ENCODE assay signal across 24 cellular contexts in genomic region chr6:170357812-170358211, GRCh38.
"Had no signal": no experiment of that assay in that cellular context is flagged by ENCODE, and none has a peak within 500 bp of the region (broad histone marks: within the 10 kb centered on the region; RNA-seq: fewer than 3 reads in every experiment).

No MANE protein-coding gene starts in this region.

- ATAC-seq: activated CD8-positive, alpha-beta memory T cell treated with anti-CD3 and anti-CD28 coated beads, Interleukin-2, amount 10 ng/mL, durations not matched to agents 7 days and 5 days; activated CD8-positive, alpha-beta T cell treated with anti-CD3 and anti-CD28 coated beads for 36 hours; gastroesophageal sphincter had no signal

- DNase-seq: activated CD4-positive, alpha-beta T cell treated with anti-CD3 and anti-CD28 coated beads, Interleukin-2, amount 10 ng/mL, durations not matched to agents 7 days and 5 days; activated CD4-positive, CD25-positive, alpha-beta regulatory T cell treated with anti-CD3 and anti-CD28 coated beads, Interleukin-2, amount 50 U/mL, for 72 hours; activated CD8-positive, alpha-beta memory T cell treated with anti-CD3 and anti-CD28 coated beads, Interleukin-2, amount 10 ng/mL, durations not matched to agents 7 days and 5 days; activated CD8-positive, alpha-beta T cell treated with anti-CD3 and anti-CD28 coated beads for 36 hours; activated gamma-delta T cell treated with Interleukin-2 at 50 U/mL for 16 hours; cerebellar nuclear complex; head of caudate nucleus; hypothalamus; mammary epithelial cell; retina; sigmoid colon; stimulated activated CD4-positive, alpha-beta T cell treated with anti-CD3 and anti-CD28 coated beads, Interleukin-2, amount 100 ng/mL, for 48 hours; stimulated activated CD8-positive, alpha-beta memory T cell treated with anti-CD3 and anti-CD28 coated beads, Interleukin-4, amount 100 ng/mL, for 48 hours; stimulated activated naive CD4-positive, alpha-beta T cell treated with Interleukin-2 at 50 U/mL for 16 hours; WERI-Rb-1 had no signal

- H3K4me3 ChIP-seq: coronary artery, gastroesophageal sphincter, left ventricle myocardium inferior, sigmoid colon, smooth muscle cell, thoracic aorta, upper lobe of left lung had no signal

- H3K27me3 ChIP-seq: gastroesophageal sphincter, sigmoid colon, upper lobe of left lung had no signal

- H3K4me3 Mint-ChIP-seq: activated CD4-positive, alpha-beta T cell treated with anti-CD3 and anti-CD28 coated beads, Interleukin-2, amount 10 ng/mL, durations not matched to agents 7 days and 5 days; activated CD8-positive, alpha-beta memory T cell treated with anti-CD3 and anti-CD28 coated beads, Interleukin-2, amount 10 ng/mL, durations not matched to agents 7 days and 5 days; activated CD8-positive, alpha-beta T cell treated with anti-CD3 and anti-CD28 coated beads for 36 hours; activated naive CD8-positive, alpha-beta T cell; T-helper 2 cell treated with Interferon-gamma antibody and Interleukin-4, amounts not matched to agents 5 μg/mL and 100 μg/mL, for 36 hours had no signal

- H3K4me1 Mint-ChIP-seq: activated CD4-positive, alpha-beta T cell treated with anti-CD3 and anti-CD28 coated beads, Interleukin-2, amount 10 ng/mL, durations not matched to agents 7 days and 5 days; activated CD8-positive, alpha-beta memory T cell treated with anti-CD3 and anti-CD28 coated beads, Interleukin-2, amount 10 ng/mL, durations not matched to agents 7 days and 5 days had no signal

- H3K4me2 ChIP-seq: smooth muscle cell had no signal

- H3K27ac ChIP-seq: coronary artery, gastroesophageal sphincter, sigmoid colon, thoracic aorta, upper lobe of left lung, WERI-Rb-1 had no signal

- H3K9me3 ChIP-seq: gastroesophageal sphincter, left ventricle myocardium inferior, sigmoid colon, thoracic aorta, upper lobe of left lung had no signal

- H3K4me1 ChIP-seq: gastroesophageal sphincter, sigmoid colon, upper lobe of left lung had no signal

- H3K27ac Mint-ChIP-seq: activated CD8-positive, alpha-beta memory T cell treated with anti-CD3 and anti-CD28 coated beads, Interleukin-2, amount 10 ng/mL, durations not matched to agents 7 days and 5 days; activated CD8-positive, alpha-beta T cell treated with anti-CD3 and anti-CD28 coated beads for 36 hours; activated naive CD8-positive, alpha-beta T cell; T-helper 2 cell treated with Interferon-gamma antibody and Interleukin-4, amounts not matched to agents 5 μg/mL and 100 μg/mL, for 36 hours had no signal

- H3K27me3 Mint-ChIP-seq: activated CD4-positive, alpha-beta T cell treated with anti-CD3 and anti-CD28 coated beads, Interleukin-2, amount 10 ng/mL, durations not matched to agents 7 days and 5 days; activated CD8-positive, alpha-beta memory T cell treated with anti-CD3 and anti-CD28 coated beads, Interleukin-2, amount 10 ng/mL, durations not matched to agents 7 days and 5 days; activated CD8-positive, alpha-beta T cell treated with anti-CD3 and anti-CD28 coated beads for 36 hours; activated naive CD8-positive, alpha-beta T cell; progenitor cell of endocrine pancreas had no signal
